ENCODE assay signal across 1 cellular context in the genomic region with DNA sequence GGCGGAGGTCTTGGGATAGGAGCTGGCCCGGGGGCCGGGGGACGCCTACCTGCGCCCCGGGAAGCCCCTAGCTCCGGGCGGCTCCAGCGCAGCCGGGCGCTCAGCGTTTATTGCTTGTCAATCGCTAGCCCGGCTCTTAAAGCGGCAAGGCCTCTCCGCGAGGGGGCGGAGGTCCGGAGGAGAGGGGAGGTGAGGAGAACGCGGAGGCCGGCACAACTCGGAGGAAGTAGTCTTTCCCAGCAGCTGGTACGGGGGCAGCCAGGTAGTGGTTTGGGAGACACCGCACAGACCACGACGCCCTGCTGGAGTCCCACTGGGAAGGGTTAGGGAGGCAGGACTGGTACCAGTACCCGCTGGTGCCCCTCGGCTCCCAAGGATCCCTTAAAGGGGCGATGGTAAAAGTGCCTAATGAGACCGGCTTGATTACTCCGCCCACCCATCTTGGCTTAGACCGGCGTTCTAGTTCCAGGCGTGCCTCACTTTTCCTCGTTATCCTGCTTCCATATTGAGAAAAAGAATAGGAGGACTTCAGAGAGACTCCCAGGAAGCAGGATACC.
A peak's percentile ranks its signal among the peaks of the same experiment; 100 is the strongest.
TF ChIP-seq lines count a peak whose summit lies in the region.

A gene with protein sequence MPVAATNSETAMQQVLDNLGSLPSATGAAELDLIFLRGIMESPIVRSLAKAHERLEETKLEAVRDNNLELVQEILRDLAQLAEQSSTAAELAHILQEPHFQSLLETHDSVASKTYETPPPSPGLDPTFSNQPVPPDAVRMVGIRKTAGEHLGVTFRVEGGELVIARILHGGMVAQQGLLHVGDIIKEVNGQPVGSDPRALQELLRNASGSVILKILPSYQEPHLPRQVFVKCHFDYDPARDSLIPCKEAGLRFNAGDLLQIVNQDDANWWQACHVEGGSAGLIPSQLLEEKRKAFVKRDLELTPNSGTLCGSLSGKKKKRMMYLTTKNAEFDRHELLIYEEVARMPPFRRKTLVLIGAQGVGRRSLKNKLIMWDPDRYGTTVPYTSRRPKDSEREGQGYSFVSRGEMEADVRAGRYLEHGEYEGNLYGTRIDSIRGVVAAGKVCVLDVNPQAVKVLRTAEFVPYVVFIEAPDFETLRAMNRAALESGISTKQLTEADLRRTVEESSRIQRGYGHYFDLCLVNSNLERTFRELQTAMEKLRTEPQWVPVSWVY (minus strand): TSS at position 112 of the 557 bp plus-strand sequence. CDS start 3,076 bp downstream, outside the sequence.

TF ChIP-seq in H1, 55 proteins besides CTCF, POLR2A, EP300 and RAD21 (continued from another document):
- TF ChIP-seq, protein P1, sequence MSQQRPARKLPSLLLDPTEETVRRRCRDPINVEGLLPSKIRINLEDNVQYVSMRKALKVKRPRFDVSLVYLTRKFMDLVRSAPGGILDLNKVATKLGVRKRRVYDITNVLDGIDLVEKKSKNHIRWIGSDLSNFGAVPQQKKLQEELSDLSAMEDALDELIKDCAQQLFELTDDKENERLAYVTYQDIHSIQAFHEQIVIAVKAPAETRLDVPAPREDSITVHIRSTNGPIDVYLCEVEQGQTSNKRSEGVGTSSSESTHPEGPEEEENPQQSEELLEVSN (IDR thresholded peaks at IDR 0.05) = peak; percentile 70
- TF ChIP-seq YY1 (IDR thresholded peaks at IDR 0.05; ENCODE audit: low read depth, low read length) (no peak), SIN3A (conservative IDR thresholded peaks at IDR 0.05 in 1 of 2, IDR thresholded peaks at IDR 0.05 in 1 of 2; ENCODE audit: low read depth in 1 of 2, low read length in 2 of 2) (peak in 1 of 2 experiments; percentile 66; a peak in 1 of 4 replicates), KDM4A (IDR thresholded peaks at IDR 0.05; ENCODE audit: low read depth, low read length, severe bottlenecking) (peak; percentile 86), RFX5 (IDR thresholded peaks at IDR 0.05; ENCODE audit: borderline replicate concordance, low read depth, low read length) (no peak), HDAC2 (IDR thresholded peaks at IDR 0.05; ENCODE audit: borderline replicate concordance in 1 of 2, low read depth in 2 of 2, low read length in 2 of 2) (0 out of 4 replicates have a peak, but pooled peaks of 1 of the 2 experiments have one; percentile 6), SP1 (IDR thresholded peaks at IDR 0.05; ENCODE audit: low read depth, low read length) (0 out of 2 replicates have a peak, but pooled peaks have one; percentile 31), SAP30 (IDR thresholded peaks at IDR 0.05; ENCODE audit: insufficient read depth, insufficient replicate concordance, low read length) (no peak)
- TF ChIP-seq, protein P2, sequence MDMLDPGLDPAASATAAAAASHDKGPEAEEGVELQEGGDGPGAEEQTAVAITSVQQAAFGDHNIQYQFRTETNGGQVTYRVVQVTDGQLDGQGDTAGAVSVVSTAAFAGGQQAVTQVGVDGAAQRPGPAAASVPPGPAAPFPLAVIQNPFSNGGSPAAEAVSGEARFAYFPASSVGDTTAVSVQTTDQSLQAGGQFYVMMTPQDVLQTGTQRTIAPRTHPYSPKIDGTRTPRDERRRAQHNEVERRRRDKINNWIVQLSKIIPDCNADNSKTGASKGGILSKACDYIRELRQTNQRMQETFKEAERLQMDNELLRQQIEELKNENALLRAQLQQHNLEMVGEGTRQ (IDR thresholded peaks at IDR 0.05; ENCODE audit: low read length) = no peak
